Comparison of ENCODE assay signal across 19 cellular contexts in the genomic region with DNA sequence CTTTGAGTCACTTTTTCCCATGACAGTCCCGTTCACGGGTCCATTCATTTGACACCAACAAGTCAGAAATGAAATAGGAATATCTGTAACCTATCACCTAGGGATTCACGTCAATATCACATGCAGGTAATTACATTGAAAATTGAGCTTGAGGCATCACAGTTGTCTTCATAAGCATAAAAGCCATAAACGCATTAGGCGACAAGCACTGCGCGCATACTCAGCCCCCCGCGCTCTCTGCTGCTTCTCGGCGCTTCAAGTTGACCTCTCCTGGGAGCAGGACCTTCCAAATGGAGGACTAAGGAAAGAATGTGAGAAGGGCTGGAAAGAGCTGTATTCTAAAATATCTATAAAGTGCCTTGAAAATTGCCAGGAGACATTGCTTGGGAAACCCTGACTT.
DNase-seq lines count a peak whose midpoint lies in the region; ATAC-seq and TF ChIP-seq lines count a peak whose summit lies in the region.
"Had no signal": no experiment of that assay in that cellular context is flagged by ENCODE, and none has a peak within 500 bp of the region (broad histone marks: within the 10 kb centered on the region; RNA-seq: fewer than 3 reads in every experiment).

No MANE protein-coding gene starts in this region.

- no peak overlapping the region for H2AK5ac ChIP-seq in mesenchymal stem cell (ENCODE audit: low read length, severe bottlenecking)
- H2AK5ac ChIP-seq in trophoblast cell (ENCODE audit: low read length), result no peak overlapping the region

- H2BK120ac ChIP-seq in mesenchymal stem cell (ENCODE audit: low read depth, low read length) (no peak overlapping the region), trophoblast cell (ENCODE audit: insufficient read depth, low read length, poor library complexity) (peak overlapping the region; percentile 40)

- H3K4ac ChIP-seq in mesenchymal stem cell (ENCODE audit: low read depth in 1 of 2, low read length in 2 of 2) (no peak overlapping the region), trophoblast cell (ENCODE audit: low read depth, low read length) (no peak overlapping the region)

- H3K4me1 ChIP-seq in OCI-LY7 (ENCODE audit: insufficient read depth, low read length, poor library complexity, severe bottlenecking) (peaks cover 79% of the 10 kb centered on the region), mesenchymal stem cell (ENCODE audit: control insufficient read depth, insufficient read depth, low read depth, low read length) (peaks cover 14% of the 10 kb centered on the region), trophoblast cell (ENCODE audit: control insufficient read depth in 1 of 2, insufficient read depth in 2 of 2, low read length in 2 of 2) (peaks cover 7 to 19% of the 10 kb centered on the region in 2 experiments)
- H3K4me1 ChIP-seq: BE2C had no signal

- no peaks in the 10 kb centered on the region for H3K36me3 ChIP-seq in OCI-LY7 (ENCODE audit: insufficient read depth, low read length)
- H3K36me3 ChIP-seq in mesenchymal stem cell (ENCODE audit: control insufficient read depth in 1 of 2, insufficient read depth in 2 of 2, low read depth in 1 of 2, low read length in 2 of 2), result no peaks in the 10 kb centered on the region
- no peaks in the 10 kb centered on the region for H3K36me3 ChIP-seq in trophoblast cell (ENCODE audit: control insufficient read depth in 1 of 2, insufficient read depth in 2 of 2, low read length in 2 of 2)
- H3K36me3 ChIP-seq: BE2C had no signal

- CTCF ChIA-PET in OCI-LY7 (lab: Charles Lee; ENCODE audit: unreplicated experiment), result interaction anchor here (0.6 kb wide), 1 partner anchor 232 kb away, joined by 4 read pairs; no protein-coding TSS in a partner anchor
- CTCF ChIA-PET in GM10248 (lab: Yijun Ruan, JAX), result no interaction called here

- DNase-seq in OCI-LY7 (ENCODE audit: low spot score) (no peak), mesenchymal stem cell (no peak), trophoblast cell (no peak), GM10248 (ENCODE audit: extremely low spot score) (no peak), NCI-H2029 (lab: John Stamatoyannopoulos, UW) (no peak)
- DNase-seq in activated CD4-positive, CD25-positive, alpha-beta regulatory T cell treated with anti-CD3 and anti-CD28 coated beads, Interleukin-2, amount 50 U/mL, for 72 hours, result no peak
- DNase-seq: ACHN; BE2C; C1 segment of cervical spinal cord; CD4-positive, CD25-positive, alpha-beta regulatory T cell; CD8-positive, alpha-beta memory T cell; COR-L47; DMS 273 treated with DMSO at 0.1 percent for 48 hours; DMS53; DND-41; HCEC 1CT; IMR-90 had no signal

- no peaks in the 10 kb centered on the region for H4K20me1 ChIP-seq in OCI-LY7 (ENCODE audit: insufficient read depth, low read length)

- no peak overlapping the region for H3K23ac ChIP-seq in mesenchymal stem cell (ENCODE audit: low read length in 2 of 2)
- no peak overlapping the region for H3K23ac ChIP-seq in trophoblast cell (ENCODE audit: low read length)

- H3K79me2 ChIP-seq in OCI-LY7 (ENCODE audit: insufficient read depth, low read depth, low read length), result no peaks in the 10 kb centered on the region
- no peaks in the 10 kb centered on the region for H3K79me2 ChIP-seq in trophoblast cell (ENCODE audit: control insufficient read depth, insufficient read depth, low read length, poor library complexity)

- H3K9ac ChIP-seq in mesenchymal stem cell (ENCODE audit: low read length) (no peak overlapping the region), trophoblast cell (ENCODE audit: low read length) (no peak overlapping the region)

- H3K27ac ChIP-seq in OCI-LY7 (ENCODE audit: low read depth, low read length, poor library complexity, severe bottlenecking), result no peak overlapping the region
- no peak overlapping the region for H3K27ac ChIP-seq in mesenchymal stem cell (ENCODE audit: low read length, poor library complexity, severe bottlenecking)
- H3K27ac ChIP-seq in trophoblast cell (ENCODE audit: low read depth, low read length), result no peak overlapping the region

- H3K79me1 ChIP-seq in mesenchymal stem cell (replicated peaks; ENCODE audit: low read length, poor library complexity, severe bottlenecking) (no peaks in the 10 kb centered on the region), trophoblast cell (ENCODE audit: low read length) (peaks cover 16% of the 10 kb centered on the region)

- intact Hi-C loops in OCI-LY7 (cut with micrococcal nuclease; ENCODE audit: unreplicated experiment), result no loop called here

- H3K4me3 ChIP-seq in OCI-LY7 (ENCODE audit: low read depth, low read length, poor library complexity, severe bottlenecking) (no peak overlapping the region), mesenchymal stem cell (ENCODE audit: insufficient read depth in 1 of 2, low read depth in 1 of 2, low read length in 2 of 2) (no peak overlapping the region), trophoblast cell (ENCODE audit: low read depth, low read length) (no peak overlapping the region)
- H3K4me3 ChIP-seq: GM23338 had no signal

- H4K91ac ChIP-seq in mesenchymal stem cell (ENCODE audit: low read length) (no peak overlapping the region), trophoblast cell (ENCODE audit: low read depth, low read length) (peak overlapping the region; percentile 51)

- H3K4me2 ChIP-seq in OCI-LY7 (ENCODE audit: low read length), result no peak overlapping the region; the same call in 1 of the 2 replicates
- no peak overlapping the region for H3K4me2 ChIP-seq in mesenchymal stem cell (ENCODE audit: low read length, poor library complexity, severe bottlenecking)
- H3K4me2 ChIP-seq in trophoblast cell (ENCODE audit: low read length), result no peak overlapping the region
- H3K4me2 ChIP-seq: GM23338 had no signal

- H2BK12ac ChIP-seq in mesenchymal stem cell (ENCODE audit: low read length in 2 of 2) (no peak overlapping the region), trophoblast cell (ENCODE audit: low read length) (no peak overlapping the region)

- H3K27me3 ChIP-seq in mesenchymal stem cell (ENCODE audit: control insufficient read depth in 1 of 2, insufficient read depth in 1 of 2, low read length in 2 of 2) (no peaks in the 10 kb centered on the region), trophoblast cell (ENCODE audit: insufficient read depth, low read length) (no peaks in the 10 kb centered on the region)
- H3K27me3 ChIP-seq: BE2C had no signal

- H2BK5ac ChIP-seq in mesenchymal stem cell (ENCODE audit: low read depth, low read length, poor library complexity, severe bottlenecking) (no peak overlapping the region), trophoblast cell (ENCODE audit: low read depth, low read length, poor library complexity) (no peak overlapping the region)

- no peak for TF ChIP-seq CTCF in OCI-LY7 (conservative IDR thresholded peaks at IDR 0.05; ENCODE audit: low read length)
- TF ChIP-seq CTCF in GM10248 (IDR thresholded peaks at IDR 0.05; ENCODE audit: control extremely low read depth, extremely low read depth, low read depth, missing control alignments), result no peak

- H2BK15ac ChIP-seq in mesenchymal stem cell (ENCODE audit: low read depth, poor library complexity, severe bottlenecking), result peak overlapping the region; percentile 36

- H3K14ac ChIP-seq in mesenchymal stem cell (ENCODE audit: low read length in 2 of 2), result no peak overlapping the region
- H3K14ac ChIP-seq in trophoblast cell (ENCODE audit: low read length), result no peak overlapping the region

- H4K12ac ChIP-seq in trophoblast cell (ENCODE audit: low read depth, low read length), result no peak overlapping the region

- no peaks in the 10 kb centered on the region for H3K9me3 ChIP-seq in OCI-LY7 (ENCODE audit: low read length)
- no peaks in the 10 kb centered on the region for H3K9me3 ChIP-seq in mesenchymal stem cell (ENCODE audit: control insufficient read depth, low read length)
- H3K9me3 ChIP-seq in trophoblast cell (ENCODE audit: insufficient read depth, low read depth, low read length), result no peaks in the 10 kb centered on the region
- H3K9me3 ChIP-seq: BE2C had no signal

- POLR2A ChIA-PET in OCI-LY7 (lab: Charles Lee), result interaction anchor here (0.6 to 1.2 kb wide), 9 partner anchors 9 to 96 kb away, joined by 3 to 5 read pairs (median 3); no protein-coding TSS in a partner anchor
- POLR2A ChIA-PET in GM10248 (lab: Yijun Ruan, JAX), result interaction anchor here (0.6 kb wide), 1 partner anchor 25 kb away, joined by 4 read pairs; no protein-coding TSS in a partner anchor

- no peaks in the 10 kb centered on the region for H3K9me2 ChIP-seq in OCI-LY7 (ENCODE audit: insufficient read depth, low read length)

- BruUV-seq in OCI-LY7 (replicated peaks; lab: Mats Ljungman, UMichigan), result no TSS peak

- peak overlapping the region; percentile 34; the same call in 1 of the 2 replicates for H2AFZ ChIP-seq in OCI-LY7 (ENCODE audit: low read length)
- no peak overlapping the region for H2AFZ ChIP-seq in mesenchymal stem cell (ENCODE audit: low read depth, low read length)
- H2AFZ ChIP-seq in trophoblast cell (ENCODE audit: insufficient read depth, low read length, poor library complexity), result no peak overlapping the region
- H2AFZ ChIP-seq: GM23338 had no signal

- 92% methylated on average over 11 of the region's 11 CpGs for WGBS in mesenchymal stem cell
- WGBS in trophoblast cell (ENCODE audit: extremely low coverage, insufficient coverage, insufficient read length), result no CpG with 5 or more reads among the region's 11 CpGs

- no peak for ATAC-seq in SK-N-SH treated with all-trans-retinoic acid at 6 μM for 48 hours
- ATAC-seq: GM23338 had no signal

- no peak overlapping the region for H3K18ac ChIP-seq in mesenchymal stem cell (ENCODE audit: low read depth in 1 of 2, low read length in 2 of 2)
- no peak overlapping the region for H3K18ac ChIP-seq in trophoblast cell (ENCODE audit: low read length)

- H4K8ac ChIP-seq in mesenchymal stem cell (ENCODE audit: low read length) (no peak overlapping the region), trophoblast cell (ENCODE audit: low read depth, low read length) (no peak overlapping the region)

TF ChIP-seq in SK-N-SH treated with all-trans-retinoic acid at 6 μM for 48 hours, 23 proteins besides CTCF, POLR2A, EP300 and RAD21 (continues in another document):
- TF ChIP-seq, protein P1, sequence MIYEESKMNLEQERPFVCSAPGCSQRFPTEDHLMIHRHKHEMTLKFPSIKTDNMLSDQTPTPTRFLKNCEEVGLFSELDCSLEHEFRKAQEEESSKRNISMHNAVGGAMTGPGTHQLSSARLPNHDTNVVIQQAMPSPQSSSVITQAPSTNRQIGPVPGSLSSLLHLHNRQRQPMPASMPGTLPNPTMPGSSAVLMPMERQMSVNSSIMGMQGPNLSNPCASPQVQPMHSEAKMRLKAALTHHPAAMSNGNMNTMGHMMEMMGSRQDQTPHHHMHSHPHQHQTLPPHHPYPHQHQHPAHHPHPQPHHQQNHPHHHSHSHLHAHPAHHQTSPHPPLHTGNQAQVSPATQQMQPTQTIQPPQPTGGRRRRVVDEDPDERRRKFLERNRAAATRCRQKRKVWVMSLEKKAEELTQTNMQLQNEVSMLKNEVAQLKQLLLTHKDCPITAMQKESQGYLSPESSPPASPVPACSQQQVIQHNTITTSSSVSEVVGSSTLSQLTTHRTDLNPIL (CRISPR knock-in tag; IDR thresholded peaks at IDR 0.05; ENCODE audit: low read depth), result no peak
- TF ChIP-seq ZC3H10 (CRISPR knock-in tag; IDR thresholded peaks at IDR 0.05), result no peak
- no peak for TF ChIP-seq BACH2 (CRISPR knock-in tag; IDR thresholded peaks at IDR 0.05; ENCODE audit: borderline replicate concordance)
- no peak for TF ChIP-seq GLIS3 (CRISPR knock-in tag; IDR thresholded peaks at IDR 0.05)
- no peak for TF ChIP-seq TCF4 (CRISPR knock-in tag; IDR thresholded peaks at IDR 0.05; ENCODE audit: borderline replicate concordance)
- TF ChIP-seq ZFP3 (CRISPR knock-in tag; IDR thresholded peaks at IDR 0.05), result no peak
- no peak for TF ChIP-seq SNAI2 (CRISPR knock-in tag; IDR thresholded peaks at IDR 0.05)
